In genomic region chr17:17018021-17018441, GRCh38 we compare ENCODE assay signal across 17 cellular contexts. TPM values are rescaled to one million over a fixed set of nuclear protein-coding genes. Genes with fewer than 3 reads are reported as not detected.
A peak's percentile ranks its signal among the peaks of the same experiment; 100 is the strongest.
DNase-seq lines count a peak whose midpoint lies in the region; ATAC-seq and TF ChIP-seq lines count a peak whose summit lies in the region.
"Had no signal": no experiment of that assay in that cellular context is flagged by ENCODE, and none has a peak within 500 bp of the region (broad histone marks: within the 10 kb centered on the region; RNA-seq: fewer than 3 reads in every experiment).

No MANE protein-coding gene starts in this region.

- peak overlapping the region; percentile 39 to 76 for H3K27ac Mint-ChIP-seq in natural killer cell treated with Interleukin-12 subunit alpha and Interleukin-12 subunit beta and Interleukin-15 and Interleukin-18, amount 100 ng/mL, for 72 hours
- H3K27ac Mint-ChIP-seq in natural killer cell, result peak overlapping the region in 1 of 2 donors; percentile 66
- H3K27ac Mint-ChIP-seq in activated naive CD8-positive, alpha-beta T cell treated with anti-CD3 and anti-CD28 coated beads, Interleukin-2, amount 50 U/mL, for 24 hours, result peak overlapping the region; percentile 65
- H3K27ac Mint-ChIP-seq in naive B cell, result peak overlapping the region in 4 of 6 donors; percentile 39 to 82 (median 68)

- peak overlapping the region; percentile 70 for H3K27ac ChIP-seq in upper lobe of right lung
- no peak overlapping the region for H3K27ac ChIP-seq in effector memory CD4-positive, alpha-beta T cell (ENCODE audit: insufficient read depth, low read length, poor library complexity, severe bottlenecking)
- H3K27ac ChIP-seq: colonic mucosa, SK-N-MC, tibial artery had no signal

- no peaks in the 10 kb centered on the region for H3K27me3 ChIP-seq in upper lobe of right lung
- no peaks in the 10 kb centered on the region for H3K27me3 ChIP-seq in effector memory CD4-positive, alpha-beta T cell (replicated peaks; ENCODE audit: control insufficient read depth, insufficient read depth, low read length, poor library complexity, severe bottlenecking)
- H3K27me3 ChIP-seq: colonic mucosa, left lung, tibial artery had no signal

- intact Hi-C loops in natural killer cell (cut with micrococcal nuclease), result no loop called here
- intact Hi-C loops in upper lobe of right lung (cut with DNase I), result no loop called here

- peaks cover 19 to 21% of the 10 kb centered on the region in 2 donors for H3K4me1 Mint-ChIP-seq in natural killer cell treated with Interleukin-12 subunit alpha and Interleukin-12 subunit beta and Interleukin-15 and Interleukin-18, amount 100 ng/mL, for 72 hours (ENCODE audit: low read depth in 2 of 2)
- H3K4me1 Mint-ChIP-seq in natural killer cell (peaks cover 5 to 15% of the 10 kb centered on the region in 2 donors), naive B cell (peaks cover 26 to 37% (median 35%) of the 10 kb centered on the region in 3 donors)
- H3K4me1 Mint-ChIP-seq in activated naive CD8-positive, alpha-beta T cell treated with anti-CD3 and anti-CD28 coated beads, Interleukin-2, amount 50 U/mL, for 24 hours, result peaks cover 28% of the 10 kb centered on the region

- no peaks in the 10 kb centered on the region for H3K36me3 ChIP-seq in upper lobe of right lung
- no peaks in the 10 kb centered on the region for H3K36me3 ChIP-seq in effector memory CD4-positive, alpha-beta T cell (ENCODE audit: control insufficient read depth, insufficient read depth, low read length)
- H3K36me3 ChIP-seq: colonic mucosa, left lung, tibial artery had no signal

- peak; percentile 48 for DNase-seq in natural killer cell treated with Interleukin-12 subunit alpha and Interleukin-12 subunit beta and Interleukin-15 and Interleukin-18, amount 100 ng/mL, for 72 hours (ENCODE audit: low spot score)
- DNase-seq in natural killer cell, result no peak
- no peak for DNase-seq in activated naive CD8-positive, alpha-beta T cell treated with anti-CD3 and anti-CD28 coated beads, Interleukin-2, amount 50 U/mL, for 24 hours
- no peak for DNase-seq in naive B cell
- peak; percentile 67 for DNase-seq in upper lobe of right lung
- no peak for DNase-seq in LoVo (ENCODE audit: low spot score)
- no peak for DNase-seq in effector memory CD4-positive, alpha-beta T cell
- no peak for DNase-seq in NCI-H446 (lab: John Stamatoyannopoulos, UW)
- DNase-seq: amygdala; colonic mucosa; NCI-H1105 treated with DMSO at 0.1 percent for 48 hours; NCI-H446 treated with DMSO at 0.1 percent for 48 hours; stimulated activated CD4-positive, alpha-beta T cell treated with anti-CD3 and anti-CD28 coated beads, Interleukin-12 subunit alpha, Interleukin-12 subunit beta, amount 100 ng/mL, for 4 hours had no signal

- no peak for ATAC-seq in natural killer cell treated with Interleukin-12 subunit alpha and Interleukin-12 subunit beta and Interleukin-15 and Interleukin-18, amount 100 ng/mL, for 72 hours
- ATAC-seq in natural killer cell (no peak), naive B cell (ENCODE audit: low read depth in 2 of 2) (no peak), upper lobe of right lung (no peak)
- no peak for ATAC-seq in activated naive CD8-positive, alpha-beta T cell treated with anti-CD3 and anti-CD28 coated beads, Interleukin-2, amount 50 U/mL, for 24 hours

- no peak overlapping the region for H3K4me3 Mint-ChIP-seq in natural killer cell treated with Interleukin-12 subunit alpha and Interleukin-12 subunit beta and Interleukin-15 and Interleukin-18, amount 100 ng/mL, for 72 hours
- H3K4me3 Mint-ChIP-seq in natural killer cell (no peak overlapping the region), naive B cell (peak overlapping the region in 1 of 8 donors; percentile 15)
- no peak overlapping the region for H3K4me3 Mint-ChIP-seq in activated naive CD8-positive, alpha-beta T cell treated with anti-CD3 and anti-CD28 coated beads, Interleukin-2, amount 50 U/mL, for 24 hours

- peaks cover 27% of the 10 kb centered on the region for H3K4me1 ChIP-seq in upper lobe of right lung
- H3K4me1 ChIP-seq in effector memory CD4-positive, alpha-beta T cell (ENCODE audit: control insufficient read depth, insufficient read depth, low read length, poor library complexity, severe bottlenecking), result peaks cover 23% of the 10 kb centered on the region
- H3K4me1 ChIP-seq: colonic mucosa had no signal

- no peaks in the 10 kb centered on the region for H3K27me3 Mint-ChIP-seq in natural killer cell treated with Interleukin-12 subunit alpha and Interleukin-12 subunit beta and Interleukin-15 and Interleukin-18, amount 100 ng/mL, for 72 hours
- H3K27me3 Mint-ChIP-seq in natural killer cell (ENCODE audit: low read depth in 2 of 2), result no peaks in the 10 kb centered on the region
- no peaks in the 10 kb centered on the region for H3K27me3 Mint-ChIP-seq in activated naive CD8-positive, alpha-beta T cell treated with anti-CD3 and anti-CD28 coated beads, Interleukin-2, amount 50 U/mL, for 24 hours
- H3K27me3 Mint-ChIP-seq in naive B cell, result no peaks in the 10 kb centered on the region

- no peak overlapping the region for H3K4me3 ChIP-seq in upper lobe of right lung
- no peak overlapping the region for H3K4me3 ChIP-seq in effector memory CD4-positive, alpha-beta T cell (ENCODE audit: insufficient read depth, low read depth, low read length, poor library complexity, severe bottlenecking)
- H3K4me3 ChIP-seq: colonic mucosa, left lung, SK-N-MC, tibial artery had no signal

- H3K36me3 Mint-ChIP-seq in natural killer cell treated with Interleukin-12 subunit alpha and Interleukin-12 subunit beta and Interleukin-15 and Interleukin-18, amount 100 ng/mL, for 72 hours, result no peaks in the 10 kb centered on the region
- H3K36me3 Mint-ChIP-seq in natural killer cell, result no peaks in the 10 kb centered on the region
- no peaks in the 10 kb centered on the region for H3K36me3 Mint-ChIP-seq in activated naive CD8-positive, alpha-beta T cell treated with anti-CD3 and anti-CD28 coated beads, Interleukin-2, amount 50 U/mL, for 24 hours (ENCODE audit: low read depth)
- no peaks in the 10 kb centered on the region for H3K36me3 Mint-ChIP-seq in naive B cell
- H3K36me3 Mint-ChIP-seq: CD14-positive monocyte had no signal

- H3K9me3 ChIP-seq in upper lobe of right lung, result no peaks in the 10 kb centered on the region
- H3K9me3 ChIP-seq in effector memory CD4-positive, alpha-beta T cell (ENCODE audit: control insufficient read depth, low read length), result no peaks in the 10 kb centered on the region
- H3K9me3 ChIP-seq: colonic mucosa, left lung, tibial artery had no signal

- TF ChIP-seq CTCF in natural killer cell (IDR thresholded peaks at IDR 0.05) (no peak), upper lobe of right lung (IDR thresholded peaks at IDR 0.05) (no peak)

- H3K9me3 Mint-ChIP-seq in natural killer cell treated with Interleukin-12 subunit alpha and Interleukin-12 subunit beta and Interleukin-15 and Interleukin-18, amount 100 ng/mL, for 72 hours, result no peaks in the 10 kb centered on the region
- H3K9me3 Mint-ChIP-seq in natural killer cell, result no peaks in the 10 kb centered on the region
- no peaks in the 10 kb centered on the region for H3K9me3 Mint-ChIP-seq in activated naive CD8-positive, alpha-beta T cell treated with anti-CD3 and anti-CD28 coated beads, Interleukin-2, amount 50 U/mL, for 24 hours
- no peaks in the 10 kb centered on the region for H3K9me3 Mint-ChIP-seq in naive B cell

RNA-seq across cellular contexts. Expression of gene MPRIP, which starts 24.2 kb away (rescaled TPM):
- total RNA-seq in natural killer cell treated with Interleukin-12 subunit alpha and Interleukin-12 subunit beta and Interleukin-15 and Interleukin-18, amount 100 ng/mL, for 72 hours, result 100 to 1,000 TPM; 158 to 216 TPM
- 100 to 1,000 TPM; 225 to 272 (median 229) TPM for total RNA-seq in natural killer cell
- 10 to 100 TPM in 4 of 6 donors, 1 to 10 TPM in 2; 1.9 to 26.0 (median 12.6) TPM for polyA plus RNA-seq in naive B cell (ENCODE audit: low read depth in 6 of 6)
- 333 TPM for total RNA-seq in upper lobe of right lung

RNA-seq across cellular contexts. Expression of gene TNFRSF13B, which starts 46.1 kb away (rescaled TPM):
- total RNA-seq in natural killer cell treated with Interleukin-12 subunit alpha and Interleukin-12 subunit beta and Interleukin-15 and Interleukin-18, amount 100 ng/mL, for 72 hours, result 1 to 10 TPM in 1 of 2 donors, not detected in 1; 2.3 TPM
- total RNA-seq in natural killer cell (1 to 10 TPM in 1 of 3 donors, under 1 TPM in 2; 0.70 to 7.7 (median 0.89) TPM), upper lobe of right lung (not detected)
- 10 to 100 TPM in 5 of 6 donors, 1 to 10 TPM in 1; 4.0 to 17.5 (median 13.3) TPM for polyA plus RNA-seq in naive B cell (ENCODE audit: low read depth in 6 of 6)

Comparison
In these comparisons a context has a peak if more than half of its experiments do, and no peak if none do; other contexts are left out.
1. DNase-seq: peak in natural killer cell treated with Interleukin-12 subunit alpha and Interleukin-12 subunit beta and Interleukin-15 and Interleukin-18, amount 100 ng/mL, for 72 hours (single experiment) and upper lobe of right lung (single experiment); none in natural killer cell (single experiment), activated naive CD8-positive, alpha-beta T cell treated with anti-CD3 and anti-CD28 coated beads, Interleukin-2, amount 50 U/mL, for 24 hours (single experiment), naive B cell (single experiment), LoVo (single experiment), effector memory CD4-positive, alpha-beta T cell (0 of 3) and NCI-H446 (0 of 2).